In genomic region chr17:83122834-83123233, GRCh38 we compare ENCODE assay signal across 1 cellular context.
TF ChIP-seq lines count a peak whose summit lies in the region.

No MANE protein-coding gene starts in this region.

TF ChIP-seq in SK-N-SH, 30 proteins besides CTCF, POLR2A, EP300 and RAD21 (continued from another document):
- TF ChIP-seq USF2 (IDR thresholded peaks at IDR 0.05; ENCODE audit: borderline replicate concordance, low read depth, low read length) (no peak), CHD2 (IDR thresholded peaks at IDR 0.05; ENCODE audit: low read length, partially characterized antibody) (no peak), GABPA (IDR thresholded peaks at IDR 0.05; ENCODE audit: low read depth) (no peak), JUND (IDR thresholded peaks at IDR 0.05) (no peak)
